In genomic region chr10:11448545-11449244, GRCh38 we compare ENCODE assay signal across 10 cellular contexts.
DNase-seq lines count a peak whose midpoint lies in the region; ATAC-seq and TF ChIP-seq lines count a peak whose summit lies in the region.
"Had no signal": no experiment of that assay in that cellular context is flagged by ENCODE, and none has a peak within 500 bp of the region (broad histone marks: within the 10 kb centered on the region; RNA-seq: fewer than 3 reads in every experiment).

No MANE protein-coding gene starts in this region.

- peaks cover 21% of the 10 kb centered on the region for H3K27me3 Mint-ChIP-seq in T-helper 2 cell treated with Interferon-gamma antibody and Interleukin-4, amounts not matched to agents 5 μg/mL and 100 μg/mL, for 36 hours (ENCODE audit: low read depth)

- TF ChIP-seq POLR2A in Peyer's patch (IDR thresholded peaks at IDR 0.05) (no peak), tibial nerve (IDR thresholded peaks at IDR 0.05) (no peak)

- no peak for TF ChIP-seq EP300 in tibial nerve (IDR thresholded peaks at IDR 0.05)

- no peak for DNase-seq in T-helper 2 cell treated with Interferon-gamma antibody and Interleukin-4, amounts not matched to agents 5 μg/mL and 100 μg/mL, for 36 hours (ENCODE audit: low spot score)
- DNase-seq in T-helper 1 cell (no peak), Peyer's patch (no peak), MV-4-11 (lab: John Stamatoyannopoulos, UW) (no peak), tibial nerve (ENCODE audit: low spot score in 2 of 2) (no peak)
- DNase-seq: IMR-90 had no signal

- H3K36me3 ChIP-seq in Peyer's patch (no peaks in the 10 kb centered on the region), tibial nerve (no peaks in the 10 kb centered on the region)

- WGBS in tibial nerve, 2 donors = 69 to 73% methylated on average over 12 of the region's 12 CpGs

- no peaks in the 10 kb centered on the region for H3K36me3 Mint-ChIP-seq in T-helper 2 cell treated with Interferon-gamma antibody and Interleukin-4, amounts not matched to agents 5 μg/mL and 100 μg/mL, for 36 hours (ENCODE audit: low read depth)

- H3K27me3 ChIP-seq in Peyer's patch = no peaks in the 10 kb centered on the region
- no peaks in the 10 kb centered on the region for H3K27me3 ChIP-seq in tibial nerve

- ATAC-seq in GM18498 (IDR thresholded peaks at IDR 0.05; ENCODE audit: unreplicated experiment) (peak; percentile 86), GM19455 (IDR thresholded peaks at IDR 0.05; ENCODE audit: unreplicated experiment) (peak; percentile 88), HG03045 (IDR thresholded peaks at IDR 0.05; ENCODE audit: unreplicated experiment) (peak; percentile 83)

- H3K27ac Mint-ChIP-seq in T-helper 2 cell treated with Interferon-gamma antibody and Interleukin-4, amounts not matched to agents 5 μg/mL and 100 μg/mL, for 36 hours = peak overlapping the region; percentile 53

- no peak overlapping the region for H3K4me3 Mint-ChIP-seq in T-helper 2 cell treated with Interferon-gamma antibody and Interleukin-4, amounts not matched to agents 5 μg/mL and 100 μg/mL, for 36 hours
- H3K4me3 Mint-ChIP-seq: neural crest cell had no signal

- H3K27ac ChIP-seq in Peyer's patch = no peak overlapping the region
- no peak overlapping the region for H3K27ac ChIP-seq in tibial nerve

- H3K9me3 Mint-ChIP-seq in T-helper 2 cell treated with Interferon-gamma antibody and Interleukin-4, amounts not matched to agents 5 μg/mL and 100 μg/mL, for 36 hours = no peaks in the 10 kb centered on the region
- H3K9me3 Mint-ChIP-seq: neural crest cell had no signal

- H3K9me3 ChIP-seq in Peyer's patch (no peaks in the 10 kb centered on the region), tibial nerve (no peaks in the 10 kb centered on the region)

- peak overlapping the region in 1 of 4 donors; percentile 0 for H3K4me3 ChIP-seq in Peyer's patch
- H3K4me3 ChIP-seq in tibial nerve = no peak overlapping the region

- H3K4me1 Mint-ChIP-seq in T-helper 2 cell treated with Interferon-gamma antibody and Interleukin-4, amounts not matched to agents 5 μg/mL and 100 μg/mL, for 36 hours (ENCODE audit: low read depth) = peaks cover 6% of the 10 kb centered on the region
- H3K4me1 Mint-ChIP-seq: neural crest cell had no signal

- no peaks in the 10 kb centered on the region for H3K4me1 ChIP-seq in Peyer's patch
- no peaks in the 10 kb centered on the region for H3K4me1 ChIP-seq in tibial nerve

- TF ChIP-seq CTCF in Peyer's patch (IDR thresholded peaks at IDR 0.05) (no peak), tibial nerve (IDR thresholded peaks at IDR 0.05) (no peak)
